ENCODE assay signal across 1 cellular context in genomic region chr11:2901854-2902783, GRCh38.
TF ChIP-seq lines count a peak whose summit lies in the region.

No MANE protein-coding gene starts in this region.

TF ChIP-seq in HepG2, 621 proteins besides CTCF, POLR2A, EP300 and RAD21 (continued from another document and continues in another):
- TF ChIP-seq ZBTB20 (CRISPR knock-in tag; IDR thresholded peaks at IDR 0.05; ENCODE audit: borderline replicate concordance, low read depth), result no peak; the same call in 1 of the 2 replicates
- no peak for TF ChIP-seq MATR3 (CRISPR knock-in tag; IDR thresholded peaks at IDR 0.05)
- TF ChIP-seq ATAD3A (CRISPR knock-in tag; IDR thresholded peaks at IDR 0.05), result no peak
- no peak for TF ChIP-seq ZNF337 (CRISPR knock-in tag; IDR thresholded peaks at IDR 0.05; ENCODE audit: borderline replicate concordance, low read depth)
- TF ChIP-seq NFE2 (CRISPR knock-in tag; IDR thresholded peaks at IDR 0.05), result no peak
- TF ChIP-seq, protein P1, sequence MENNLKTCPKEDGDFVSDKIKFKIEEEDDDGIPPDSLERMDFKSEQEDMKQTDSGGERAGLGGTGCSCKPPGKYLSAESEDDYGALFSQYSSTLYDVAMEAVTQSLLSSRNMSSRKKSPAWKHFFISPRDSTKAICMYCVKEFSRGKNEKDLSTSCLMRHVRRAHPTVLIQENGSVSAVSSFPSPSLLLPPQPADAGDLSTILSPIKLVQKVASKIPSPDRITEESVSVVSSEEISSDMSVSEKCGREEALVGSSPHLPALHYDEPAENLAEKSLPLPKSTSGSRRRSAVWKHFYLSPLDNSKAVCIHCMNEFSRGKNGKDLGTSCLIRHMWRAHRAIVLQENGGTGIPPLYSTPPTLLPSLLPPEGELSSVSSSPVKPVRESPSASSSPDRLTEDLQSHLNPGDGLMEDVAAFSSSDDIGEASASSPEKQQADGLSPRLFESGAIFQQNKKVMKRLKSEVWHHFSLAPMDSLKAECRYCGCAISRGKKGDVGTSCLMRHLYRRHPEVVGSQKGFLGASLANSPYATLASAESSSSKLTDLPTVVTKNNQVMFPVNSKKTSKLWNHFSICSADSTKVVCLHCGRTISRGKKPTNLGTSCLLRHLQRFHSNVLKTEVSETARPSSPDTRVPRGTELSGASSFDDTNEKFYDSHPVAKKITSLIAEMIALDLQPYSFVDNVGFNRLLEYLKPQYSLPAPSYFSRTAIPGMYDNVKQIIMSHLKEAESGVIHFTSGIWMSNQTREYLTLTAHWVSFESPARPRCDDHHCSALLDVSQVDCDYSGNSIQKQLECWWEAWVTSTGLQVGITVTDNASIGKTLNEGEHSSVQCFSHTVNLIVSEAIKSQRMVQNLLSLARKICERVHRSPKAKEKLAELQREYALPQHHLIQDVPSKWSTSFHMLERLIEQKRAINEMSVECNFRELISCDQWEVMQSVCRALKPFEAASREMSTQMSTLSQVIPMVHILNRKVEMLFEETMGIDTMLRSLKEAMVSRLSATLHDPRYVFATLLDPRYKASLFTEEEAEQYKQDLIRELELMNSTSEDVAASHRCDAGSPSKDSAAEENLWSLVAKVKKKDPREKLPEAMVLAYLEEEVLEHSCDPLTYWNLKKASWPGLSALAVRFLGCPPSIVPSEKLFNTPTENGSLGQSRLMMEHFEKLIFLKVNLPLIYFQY (CRISPR knock-in tag; IDR thresholded peaks at IDR 0.05; ENCODE audit: borderline replicate concordance), result no peak
- no peak for TF ChIP-seq SETDB1 (CRISPR knock-in tag; IDR thresholded peaks at IDR 0.05; ENCODE audit: borderline replicate concordance)
- no peak for TF ChIP-seq MED13 (CRISPR knock-in tag; IDR thresholded peaks at IDR 0.05)
- TF ChIP-seq, protein P2, sequence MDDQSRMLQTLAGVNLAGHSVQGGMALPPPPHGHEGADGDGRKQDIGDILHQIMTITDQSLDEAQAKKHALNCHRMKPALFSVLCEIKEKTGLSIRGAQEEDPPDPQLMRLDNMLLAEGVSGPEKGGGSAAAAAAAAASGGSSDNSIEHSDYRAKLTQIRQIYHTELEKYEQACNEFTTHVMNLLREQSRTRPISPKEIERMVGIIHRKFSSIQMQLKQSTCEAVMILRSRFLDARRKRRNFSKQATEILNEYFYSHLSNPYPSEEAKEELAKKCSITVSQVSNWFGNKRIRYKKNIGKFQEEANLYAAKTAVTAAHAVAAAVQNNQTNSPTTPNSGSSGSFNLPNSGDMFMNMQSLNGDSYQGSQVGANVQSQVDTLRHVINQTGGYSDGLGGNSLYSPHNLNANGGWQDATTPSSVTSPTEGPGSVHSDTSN (CRISPR knock-in tag; IDR thresholded peaks at IDR 0.05; ENCODE audit: borderline replicate concordance), result no peak
- TF ChIP-seq MEIS2 (CRISPR knock-in tag; IDR thresholded peaks at IDR 0.05), result no peak
- TF ChIP-seq JUND (CRISPR knock-in tag; IDR thresholded peaks at IDR 0.05), result no peak
- no peak; the same call in 1 of the 2 replicates for TF ChIP-seq KDM5B (CRISPR knock-in tag; IDR thresholded peaks at IDR 0.05; ENCODE audit: borderline replicate concordance)
- no peak for TF ChIP-seq MYPOP (CRISPR knock-in tag; IDR thresholded peaks at IDR 0.05)
- 0 out of 2 replicates have a peak, but pooled peaks have one; percentile 34 for TF ChIP-seq ZBTB7B (CRISPR knock-in tag; IDR thresholded peaks at IDR 0.05)
- no peak for TF ChIP-seq ZNF142 (CRISPR knock-in tag; IDR thresholded peaks at IDR 0.05)
- TF ChIP-seq CCDC6 (CRISPR knock-in tag; IDR thresholded peaks at IDR 0.05), result no peak
- TF ChIP-seq, protein P3, sequence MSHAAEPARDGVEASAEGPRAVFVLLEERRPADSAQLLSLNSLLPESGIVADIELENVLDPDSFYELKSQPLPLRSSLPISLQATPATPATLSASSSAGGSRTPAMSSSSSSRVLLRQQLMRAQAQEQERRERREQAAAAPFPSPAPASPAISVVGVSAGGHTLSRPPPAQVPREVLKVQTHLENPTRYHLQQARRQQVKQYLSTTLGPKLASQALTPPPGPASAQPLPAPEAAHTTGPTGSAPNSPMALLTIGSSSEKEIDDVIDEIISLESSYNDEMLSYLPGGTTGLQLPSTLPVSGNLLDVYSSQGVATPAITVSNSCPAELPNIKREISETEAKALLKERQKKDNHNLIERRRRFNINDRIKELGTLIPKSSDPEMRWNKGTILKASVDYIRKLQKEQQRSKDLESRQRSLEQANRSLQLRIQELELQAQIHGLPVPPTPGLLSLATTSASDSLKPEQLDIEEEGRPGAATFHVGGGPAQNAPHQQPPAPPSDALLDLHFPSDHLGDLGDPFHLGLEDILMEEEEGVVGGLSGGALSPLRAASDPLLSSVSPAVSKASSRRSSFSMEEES (CRISPR knock-in tag; IDR thresholded peaks at IDR 0.05), result no peak
- TF ChIP-seq ZFY (CRISPR knock-in tag; IDR thresholded peaks at IDR 0.05), result 0 out of 2 replicates have a peak, but pooled peaks have one; percentile 33
- TF ChIP-seq ZNF607 (CRISPR knock-in tag; IDR thresholded peaks at IDR 0.05; ENCODE audit: borderline replicate concordance), result no peak
- TF ChIP-seq SP4 (CRISPR knock-in tag; IDR thresholded peaks at IDR 0.05), result peak; percentile 77
- TF ChIP-seq SAFB2 (CRISPR knock-in tag; IDR thresholded peaks at IDR 0.05; ENCODE audit: borderline replicate concordance, low read depth), result no peak
- TF ChIP-seq, protein P4, sequence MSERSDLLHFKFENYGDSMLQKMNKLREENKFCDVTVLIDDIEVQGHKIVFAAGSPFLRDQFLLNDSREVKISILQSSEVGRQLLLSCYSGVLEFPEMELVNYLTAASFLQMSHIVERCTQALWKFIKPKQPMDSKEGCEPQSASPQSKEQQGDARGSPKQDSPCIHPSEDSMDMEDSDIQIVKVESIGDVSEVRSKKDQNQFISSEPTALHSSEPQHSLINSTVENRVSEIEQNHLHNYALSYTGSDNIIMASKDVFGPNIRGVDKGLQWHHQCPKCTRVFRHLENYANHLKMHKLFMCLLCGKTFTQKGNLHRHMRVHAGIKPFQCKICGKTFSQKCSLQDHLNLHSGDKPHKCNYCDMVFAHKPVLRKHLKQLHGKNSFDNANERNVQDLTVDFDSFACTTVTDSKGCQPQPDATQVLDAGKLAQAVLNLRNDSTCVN (CRISPR knock-in tag; IDR thresholded peaks at IDR 0.05; ENCODE audit: borderline replicate concordance), result no peak
- no peak for TF ChIP-seq MIXL1 (CRISPR knock-in tag; IDR thresholded peaks at IDR 0.05)
- TF ChIP-seq LCORL (IDR thresholded peaks at IDR 0.05), result no peak
- 0 out of 2 replicates have a peak, but pooled peaks have one; percentile 17 for TF ChIP-seq LCORL (CRISPR knock-in tag; IDR thresholded peaks at IDR 0.05)
- TF ChIP-seq ZNF713 (CRISPR knock-in tag; IDR thresholded peaks at IDR 0.05), result no peak
- TF ChIP-seq, protein P5, sequence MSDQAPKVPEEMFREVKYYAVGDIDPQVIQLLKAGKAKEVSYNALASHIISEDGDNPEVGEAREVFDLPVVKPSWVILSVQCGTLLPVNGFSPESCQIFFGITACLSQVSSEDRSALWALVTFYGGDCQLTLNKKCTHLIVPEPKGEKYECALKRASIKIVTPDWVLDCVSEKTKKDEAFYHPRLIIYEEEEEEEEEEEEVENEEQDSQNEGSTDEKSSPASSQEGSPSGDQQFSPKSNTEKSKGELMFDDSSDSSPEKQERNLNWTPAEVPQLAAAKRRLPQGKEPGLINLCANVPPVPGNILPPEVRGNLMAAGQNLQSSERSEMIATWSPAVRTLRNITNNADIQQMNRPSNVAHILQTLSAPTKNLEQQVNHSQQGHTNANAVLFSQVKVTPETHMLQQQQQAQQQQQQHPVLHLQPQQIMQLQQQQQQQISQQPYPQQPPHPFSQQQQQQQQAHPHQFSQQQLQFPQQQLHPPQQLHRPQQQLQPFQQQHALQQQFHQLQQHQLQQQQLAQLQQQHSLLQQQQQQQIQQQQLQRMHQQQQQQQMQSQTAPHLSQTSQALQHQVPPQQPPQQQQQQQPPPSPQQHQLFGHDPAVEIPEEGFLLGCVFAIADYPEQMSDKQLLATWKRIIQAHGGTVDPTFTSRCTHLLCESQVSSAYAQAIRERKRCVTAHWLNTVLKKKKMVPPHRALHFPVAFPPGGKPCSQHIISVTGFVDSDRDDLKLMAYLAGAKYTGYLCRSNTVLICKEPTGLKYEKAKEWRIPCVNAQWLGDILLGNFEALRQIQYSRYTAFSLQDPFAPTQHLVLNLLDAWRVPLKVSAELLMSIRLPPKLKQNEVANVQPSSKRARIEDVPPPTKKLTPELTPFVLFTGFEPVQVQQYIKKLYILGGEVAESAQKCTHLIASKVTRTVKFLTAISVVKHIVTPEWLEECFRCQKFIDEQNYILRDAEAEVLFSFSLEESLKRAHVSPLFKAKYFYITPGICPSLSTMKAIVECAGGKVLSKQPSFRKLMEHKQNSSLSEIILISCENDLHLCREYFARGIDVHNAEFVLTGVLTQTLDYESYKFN (CRISPR knock-in tag; conservative IDR thresholded peaks at IDR 0.05), result no peak
- TF ChIP-seq ZBTB1 (CRISPR knock-in tag; IDR thresholded peaks at IDR 0.05; ENCODE audit: borderline replicate concordance), result no peak
- TF ChIP-seq, protein P6, sequence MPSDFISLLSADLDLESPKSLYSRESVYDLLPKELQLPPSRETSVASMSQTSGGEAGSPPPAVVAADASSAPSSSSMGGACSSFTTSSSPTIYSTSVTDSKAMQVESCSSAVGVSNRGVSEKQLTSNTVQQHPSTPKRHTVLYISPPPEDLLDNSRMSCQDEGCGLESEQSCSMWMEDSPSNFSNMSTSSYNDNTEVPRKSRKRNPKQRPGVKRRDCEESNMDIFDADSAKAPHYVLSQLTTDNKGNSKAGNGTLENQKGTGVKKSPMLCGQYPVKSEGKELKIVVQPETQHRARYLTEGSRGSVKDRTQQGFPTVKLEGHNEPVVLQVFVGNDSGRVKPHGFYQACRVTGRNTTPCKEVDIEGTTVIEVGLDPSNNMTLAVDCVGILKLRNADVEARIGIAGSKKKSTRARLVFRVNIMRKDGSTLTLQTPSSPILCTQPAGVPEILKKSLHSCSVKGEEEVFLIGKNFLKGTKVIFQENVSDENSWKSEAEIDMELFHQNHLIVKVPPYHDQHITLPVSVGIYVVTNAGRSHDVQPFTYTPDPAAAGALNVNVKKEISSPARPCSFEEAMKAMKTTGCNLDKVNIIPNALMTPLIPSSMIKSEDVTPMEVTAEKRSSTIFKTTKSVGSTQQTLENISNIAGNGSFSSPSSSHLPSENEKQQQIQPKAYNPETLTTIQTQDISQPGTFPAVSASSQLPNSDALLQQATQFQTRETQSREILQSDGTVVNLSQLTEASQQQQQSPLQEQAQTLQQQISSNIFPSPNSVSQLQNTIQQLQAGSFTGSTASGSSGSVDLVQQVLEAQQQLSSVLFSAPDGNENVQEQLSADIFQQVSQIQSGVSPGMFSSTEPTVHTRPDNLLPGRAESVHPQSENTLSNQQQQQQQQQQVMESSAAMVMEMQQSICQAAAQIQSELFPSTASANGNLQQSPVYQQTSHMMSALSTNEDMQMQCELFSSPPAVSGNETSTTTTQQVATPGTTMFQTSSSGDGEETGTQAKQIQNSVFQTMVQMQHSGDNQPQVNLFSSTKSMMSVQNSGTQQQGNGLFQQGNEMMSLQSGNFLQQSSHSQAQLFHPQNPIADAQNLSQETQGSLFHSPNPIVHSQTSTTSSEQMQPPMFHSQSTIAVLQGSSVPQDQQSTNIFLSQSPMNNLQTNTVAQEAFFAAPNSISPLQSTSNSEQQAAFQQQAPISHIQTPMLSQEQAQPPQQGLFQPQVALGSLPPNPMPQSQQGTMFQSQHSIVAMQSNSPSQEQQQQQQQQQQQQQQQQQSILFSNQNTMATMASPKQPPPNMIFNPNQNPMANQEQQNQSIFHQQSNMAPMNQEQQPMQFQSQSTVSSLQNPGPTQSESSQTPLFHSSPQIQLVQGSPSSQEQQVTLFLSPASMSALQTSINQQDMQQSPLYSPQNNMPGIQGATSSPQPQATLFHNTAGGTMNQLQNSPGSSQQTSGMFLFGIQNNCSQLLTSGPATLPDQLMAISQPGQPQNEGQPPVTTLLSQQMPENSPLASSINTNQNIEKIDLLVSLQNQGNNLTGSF (CRISPR knock-in tag; IDR thresholded peaks at IDR 0.05), result no peak
